Comparison of ENCODE assay signal across 23 cellular contexts in genomic region chr9:14660721-14661120, GRCh38.
"Had no signal": no experiment of that assay in that cellular context is flagged by ENCODE, and none has a peak within 500 bp of the region (broad histone marks: within the 10 kb centered on the region; RNA-seq: fewer than 3 reads in every experiment).

No MANE protein-coding gene starts in this region.

- H2AFZ ChIP-seq: neural progenitor cell, parathyroid adenoma had no signal

- H3K36me3 ChIP-seq: prostate gland, right atrium auricular region had no signal

- H3K4me1 Mint-ChIP-seq: mesothelial cell of epicardium; naive B cell; neural progenitor cell; stimulated activated naive B cell treated with anti-CD40 and anti-IgM and Interleukin-4, amounts not matched to agents 10 μg/mL and 1 μg/mL and 100 μg/mL, for 72 hours had no signal

- FAIRE-seq: urothelium cell line had no signal

- H3K27me3 Mint-ChIP-seq: effector memory CD8-positive, alpha-beta T cell; naive B cell; natural killer cell treated with Interleukin-12 subunit alpha and Interleukin-12 subunit beta and Interleukin-15 and Interleukin-18, amount 100 ng/mL, for 72 hours; stimulated activated naive B cell treated with anti-CD40 and anti-IgM and Interleukin-4, amounts not matched to agents 10 μg/mL and 1 μg/mL and 100 μg/mL, for 72 hours; stimulated activated naive CD8-positive, alpha-beta T cell treated with anti-CD3 and anti-CD28 coated beads, Interleukin-15, Interleukin-2, amounts not matched to agents 100 ng/mL and 50 ng/mL, for 24 hours had no signal

- H3K4me3 Mint-ChIP-seq: effector memory CD8-positive, alpha-beta T cell; immature natural killer cell; mesothelial cell of epicardium; naive B cell; natural killer cell treated with Interleukin-12 subunit alpha and Interleukin-12 subunit beta and Interleukin-15 and Interleukin-18, amount 100 ng/mL, for 72 hours; neural progenitor cell; stimulated activated naive B cell treated with anti-CD40 and anti-IgM and Interleukin-4, amounts not matched to agents 10 μg/mL and 1 μg/mL and 100 μg/mL, for 72 hours; stimulated activated naive CD8-positive, alpha-beta T cell treated with anti-CD3 and anti-CD28 coated beads, Interleukin-15, Interleukin-2, amounts not matched to agents 100 ng/mL and 50 ng/mL, for 24 hours had no signal

- H3K4me3 ChIP-seq: lower lobe of right lung, mucosa of descending colon, neural progenitor cell, prostate gland, right atrium auricular region, skin epidermis, thoracic aorta, tibial nerve, upper lobe of left lung had no signal

- H3K9me3 Mint-ChIP-seq: effector memory CD8-positive, alpha-beta T cell; natural killer cell treated with Interleukin-12 subunit alpha and Interleukin-12 subunit beta and Interleukin-15 and Interleukin-18, amount 100 ng/mL, for 72 hours; stimulated activated naive B cell treated with anti-CD40 and anti-IgM and Interleukin-4, amounts not matched to agents 10 μg/mL and 1 μg/mL and 100 μg/mL, for 72 hours had no signal

- DNase-seq: cortex of kidney; effector memory CD8-positive, alpha-beta T cell; islet precursor cell; left ventricle myocardium superior; lower lobe of right lung; naive B cell; stimulated activated CD4-positive, alpha-beta T cell treated with anti-CD3 and anti-CD28 coated beads, Interleukin-15, amount 100 ng/mL, for 24 hours; stimulated activated CD4-positive, alpha-beta T cell treated with anti-CD3 and anti-CD28 coated beads, Interleukin-2, amount 100 ng/mL, for 48 hours; stimulated activated naive B cell treated with anti-CD40 and anti-IgM and Interleukin-4, amounts not matched to agents 10 μg/mL and 1 μg/mL and 100 μg/mL, for 72 hours; upper lobe of left lung had no signal

- H3K27me3 ChIP-seq: neural progenitor cell, right atrium auricular region, tibial nerve, upper lobe of left lung had no signal

- H3K9ac ChIP-seq: neural progenitor cell, parathyroid adenoma had no signal

- ATAC-seq: effector memory CD8-positive, alpha-beta T cell; left ventricle myocardium superior; lower lobe of right lung; mucosa of descending colon; natural killer cell treated with Interleukin-12 subunit alpha and Interleukin-12 subunit beta and Interleukin-15 and Interleukin-18, amount 100 ng/mL, for 72 hours; stimulated activated naive B cell treated with anti-CD40 and anti-IgM and Interleukin-4, amounts not matched to agents 10 μg/mL and 1 μg/mL and 100 μg/mL, for 72 hours had no signal

- H3K27ac Mint-ChIP-seq: effector memory CD8-positive, alpha-beta T cell; mesothelial cell of epicardium; naive B cell; natural killer cell treated with Interleukin-12 subunit alpha and Interleukin-12 subunit beta and Interleukin-15 and Interleukin-18, amount 100 ng/mL, for 72 hours; neural progenitor cell; stimulated activated naive B cell treated with anti-CD40 and anti-IgM and Interleukin-4, amounts not matched to agents 10 μg/mL and 1 μg/mL and 100 μg/mL, for 72 hours; stimulated activated naive CD8-positive, alpha-beta T cell treated with anti-CD3 and anti-CD28 coated beads, Interleukin-15, Interleukin-2, amounts not matched to agents 100 ng/mL and 50 ng/mL, for 24 hours had no signal

- H3K4me2 ChIP-seq: neural progenitor cell had no signal

- H3K79me2 ChIP-seq: parathyroid adenoma had no signal

- H3K4me1 ChIP-seq: lower lobe of right lung, neural progenitor cell, parathyroid adenoma, prostate gland, right atrium auricular region, tibial nerve, upper lobe of left lung had no signal

- H3K9me3 ChIP-seq: prostate gland, thoracic aorta had no signal

- H3K27ac ChIP-seq: lower lobe of right lung, neural progenitor cell, parathyroid adenoma, prostate gland, right atrium auricular region, skin epidermis, thoracic aorta, tibial nerve, upper lobe of left lung had no signal
